25 cellular contexts compared by ENCODE assay signal in the genomic region with DNA sequence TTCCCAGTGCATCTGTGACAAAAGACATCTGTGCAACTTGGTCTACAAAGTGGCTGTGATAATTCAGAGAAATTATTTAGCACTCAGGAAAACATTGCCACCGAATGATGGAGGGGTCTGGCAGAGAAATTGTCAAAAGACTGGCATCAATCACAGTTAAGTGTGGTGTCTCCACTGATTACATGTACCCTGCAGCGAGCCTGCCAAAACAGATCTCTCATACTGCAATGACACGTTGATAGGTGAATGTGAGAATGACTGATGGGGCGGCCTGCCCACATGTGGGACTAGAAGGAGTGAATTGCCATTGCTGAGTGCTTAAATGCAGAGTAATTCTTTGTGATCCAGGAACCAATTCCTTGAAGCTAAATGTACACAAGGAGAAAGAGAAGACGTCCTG.
"Had no signal": no experiment of that assay in that cellular context is flagged by ENCODE, and none has a peak within 500 bp of the region (broad histone marks: within the 10 kb centered on the region; RNA-seq: fewer than 3 reads in every experiment).

No MANE protein-coding gene starts in this region.

- ATAC-seq: activated T-cell treated with anti-CD3 and anti-CD28 coated beads, Interleukin-2, amount 50 U/mL, for 4 hours; activated T-helper 17 cell treated with anti-CD3 and anti-CD28 coated beads, Interleukin-2, amount 50 U/mL, for 72 hours; K562; PC-3; T-cell had no signal

- H3K27ac ChIP-seq: SK-N-MC had no signal

- H3K4me3 ChIP-seq: K562, SK-N-MC had no signal

- DNase-seq: activated B cell treated with CpG ODN at 0.5 μM for 24 hours; activated CD4-positive, alpha-beta T cell treated with anti-CD3 and anti-CD28 coated beads for 1 hour; activated CD4-positive, alpha-beta T cell treated with anti-CD3 and anti-CD28 coated beads, Interleukin-2, amount 10 ng/mL, durations not matched to agents 24 days and 14 days; activated CD4-positive, alpha-beta T cell treated with anti-CD3 and anti-CD28 coated beads, Interleukin-2, amount 50 U/mL, for 48 hours; activated gamma-delta T cell; activated naive CD4-positive, alpha-beta T cell treated with anti-CD3 and anti-CD28 coated beads for 36 hours; activated T-cell treated with anti-CD3 and anti-CD28 coated beads, Interleukin-2, amount 50 U/mL, for 4 hours; amygdala; Karpas-422; MM.1S; NCI-H1105 treated with DMSO at 0.1 percent for 48 hours; NCI-H1694; NCI-H2029; NCI-H2107; NCI-H226; NCI-H526; NCI-H774; PC-3; SIG-M5; T-cell; T-helper 2 cell; T1000 had no signal
